In genomic region chr17:58421711-58422110, GRCh38 we compare ENCODE assay signal across 1 cellular context.
TF ChIP-seq lines count a peak whose summit lies in the region.

No MANE protein-coding gene starts in this region.

TF ChIP-seq in GM23338, 12 proteins besides CTCF, POLR2A, EP300 and RAD21 (continued from another document):
- TF ChIP-seq REST (IDR thresholded peaks at IDR 0.05; ENCODE audit: unreplicated experiment) (no peak), POLR2AphosphoS5 (IDR thresholded peaks at IDR 0.05; ENCODE audit: low read depth) (no peak), CREB1 (CRISPR knock-in tag; IDR thresholded peaks at IDR 0.05; ENCODE audit: low read depth) (no peak), ZNF114 (CRISPR knock-in tag; IDR thresholded peaks at IDR 0.05) (no peak), STAT1 (IDR thresholded peaks at IDR 0.05; ENCODE audit: unreplicated experiment) (no peak)
